ENCODE assay signal across 26 cellular contexts in genomic region chr20:59753836-59754235, GRCh38.
"Had no signal": no experiment of that assay in that cellular context is flagged by ENCODE, and none has a peak within 500 bp of the region (broad histone marks: within the 10 kb centered on the region; RNA-seq: fewer than 3 reads in every experiment).

No MANE protein-coding gene starts in this region.

- H3K27me3 ChIP-seq: thyroid gland had no signal

- H3K4me2 ChIP-seq: smooth muscle cell had no signal

- H3K9me3 ChIP-seq: esophagus squamous epithelium, neutrophil, thyroid gland, upper lobe of left lung had no signal

- H3K4me3 ChIP-seq: esophagus squamous epithelium, smooth muscle cell, thyroid gland, upper lobe of left lung had no signal

- H3K27ac ChIP-seq: epithelial cell of prostate, esophagus squamous epithelium, neutrophil, thyroid gland, upper lobe of left lung had no signal

- ATAC-seq: activated naive CD8-positive, alpha-beta T cell treated with anti-CD3 and anti-CD28 coated beads, Interleukin-2, amount 50 U/mL, for 24 hours; activated T-cell treated with anti-CD3 and anti-CD28 coated beads, Interleukin-2, amount 50 U/mL, for 4 hours; activated T-helper 17 cell treated with anti-CD3 and anti-CD28 coated beads, Interleukin-2, amount 50 U/mL, for 72 hours; stimulated activated memory B cell treated with anti-CD40 and anti-IgM and Interleukin-4, amounts not matched to agents 10 μg/mL and 1 μg/mL and 100 μg/mL, for 72 hours; stimulated activated naive CD8-positive, alpha-beta T cell treated with anti-CD3 and anti-CD28 coated beads, Interleukin-15, amount 100 ng/mL, for 72 hours; T-helper 17 cell; WTC11 had no signal

- H3K36me3 ChIP-seq: esophagus squamous epithelium, neutrophil, thyroid gland, upper lobe of left lung had no signal

- DNase-seq: activated CD4-positive, alpha-beta memory T cell treated with anti-CD3 and anti-CD28 coated beads, Interleukin-2, amount 10 ng/mL, durations not matched to agents 7 days and 5 days; activated CD4-positive, alpha-beta T cell treated with anti-CD3 and anti-CD28 coated beads for 1 hour; activated CD4-positive, alpha-beta T cell treated with anti-CD3 and anti-CD28 coated beads, Interleukin-2, amount 10 ng/mL, durations not matched to agents 7 days and 5 days; activated naive CD8-positive, alpha-beta T cell treated with anti-CD3 and anti-CD28 coated beads, Interleukin-2, amount 50 U/mL, for 24 hours; activated T-cell treated with anti-CD3 and anti-CD28 coated beads, Interleukin-2, amount 50 U/mL, for 4 hours; amygdala; central memory CD4-positive, alpha-beta T cell; dermis blood vessel endothelial cell; effector CD4-positive, alpha-beta T cell; esophagus squamous epithelium; foreskin melanocyte; mammary epithelial cell; stimulated activated CD4-positive, alpha-beta T cell treated with anti-CD3 and anti-CD28 coated beads, Interleukin-1b, Interleukin-23, amount 100 ng/mL, for 48 hours; stimulated activated CD4-positive, alpha-beta T cell treated with anti-CD3 and anti-CD28 coated beads, Interleukin-4, amount 100 ng/mL, for 4 hours; stimulated activated CD8-positive, alpha-beta memory T cell treated with anti-CD3 and anti-CD28 coated beads, Interleukin-4, amount 100 ng/mL, for 48 hours; stimulated activated naive CD8-positive, alpha-beta T cell treated with anti-CD3 and anti-CD28 coated beads, Interleukin-15, amount 100 ng/mL, for 72 hours; T-helper 17 cell; T1000; thyroid gland; upper lobe of left lung had no signal
